In genomic region chr6:20669571-20670314, GRCh38 we compare ENCODE assay signal across 1 cellular context.
TF ChIP-seq lines count a peak whose summit lies in the region.

No MANE protein-coding gene starts in this region.

TF ChIP-seq in K562, 482 proteins besides CTCF, POLR2A, EP300 and RAD21 (continued from another document):
- TF ChIP-seq TEAD4 (IDR thresholded peaks at IDR 0.05; ENCODE audit: low read length) (peak; percentile 14; the same call in 1 of the 2 replicates), TEAD4 (CRISPR knock-in tag; IDR thresholded peaks at IDR 0.05; ENCODE audit: borderline replicate concordance) (no peak), SRSF1 (IDR thresholded peaks at IDR 0.05; ENCODE audit: low read depth, low read length) (no peak), ESRRA (IDR thresholded peaks at IDR 0.05; ENCODE audit: borderline replicate concordance, low read depth) (no peak), ELF2 (CRISPR knock-in tag; IDR thresholded peaks at IDR 0.05) (no peak), MCM7 (IDR thresholded peaks at IDR 0.05) (no peak), ARID1B (IDR thresholded peaks at IDR 0.05) (peak; percentile 42), SPI1 (IDR thresholded peaks at IDR 0.05; ENCODE audit: borderline replicate concordance, low read depth, low read length) (peak; percentile 96), SNIP1 (IDR thresholded peaks at IDR 0.05; ENCODE audit: low read depth) (no peak), TGIF2 (CRISPR knock-in tag; IDR thresholded peaks at IDR 0.05) (no peak), ZBTB33 (CRISPR knock-in tag; IDR thresholded peaks at IDR 0.05) (peak; percentile 32; the same call in 1 of the 2 replicates), RCOR1 (IDR thresholded peaks at IDR 0.05; ENCODE audit: borderline replicate concordance in 1 of 2, low read depth in 2 of 2, low read length in 2 of 2) (peak in 1 of 2 experiments; percentile 50; a peak in 1 of 4 replicates), JUND (IDR thresholded peaks at IDR 0.05; ENCODE audit: borderline replicate concordance, low read depth, low read length) (peak; percentile 21; the same call in 1 of the 2 replicates), JUND (tag; IDR thresholded peaks at IDR 0.05; ENCODE audit: borderline replicate concordance, low read depth, low read length) (no peak), HMBOX1 (IDR thresholded peaks at IDR 0.05) (peak; percentile 88), ZNF644 (tag; IDR thresholded peaks at IDR 0.05; ENCODE audit: low read depth) (no peak), ZNF764 (CRISPR knock-in tag; IDR thresholded peaks at IDR 0.05; ENCODE audit: low read depth) (no peak), SREBF1 (IDR thresholded peaks at IDR 0.05; ENCODE audit: borderline replicate concordance, low read depth, low read length) (no peak), TCF3 (CRISPR knock-in tag; IDR thresholded peaks at IDR 0.05) (0 out of 2 replicates have a peak, but pooled peaks have one; percentile 14), CXXC5 (CRISPR knock-in tag; IDR thresholded peaks at IDR 0.05) (no peak), CHD4 (IDR thresholded peaks at IDR 0.05; ENCODE audit: insufficient read depth, insufficient replicate concordance, low read depth, low read length, poor library complexity, severe bottlenecking) (no peak), ZNF766 (CRISPR knock-in tag; conservative IDR thresholded peaks at IDR 0.05) (0 out of 2 replicates have a peak, but pooled peaks have one; percentile 43), PATZ1 (CRISPR knock-in tag; IDR thresholded peaks at IDR 0.05; ENCODE audit: borderline replicate concordance) (no peak), ZNF507 (tag; conservative IDR thresholded peaks at IDR 0.05) (no peak), ELF1 (tag; IDR thresholded peaks at IDR 0.05) (peak; percentile 26; the same call in 1 of the 2 replicates), HDAC2 (IDR thresholded peaks at IDR 0.05) (no peak), ZNF436 (CRISPR knock-in tag; IDR thresholded peaks at IDR 0.05) (no peak), PTRF (tag; IDR thresholded peaks at IDR 0.05) (no peak), SMAD4 (CRISPR knock-in tag; conservative IDR thresholded peaks at IDR 0.05) (no peak), FOSL1 (tag; conservative IDR thresholded peaks at IDR 0.05) (peak; percentile 34; the same call in 1 of the 2 replicates)
- TF ChIP-seq, protein P1, sequence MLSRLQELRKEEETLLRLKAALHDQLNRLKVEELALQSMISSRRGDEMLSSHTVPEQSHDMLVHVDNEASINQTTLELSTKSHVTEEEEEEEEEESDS (CRISPR knock-in tag; IDR thresholded peaks at IDR 0.05), result no peak
- TF ChIP-seq, protein P2, sequence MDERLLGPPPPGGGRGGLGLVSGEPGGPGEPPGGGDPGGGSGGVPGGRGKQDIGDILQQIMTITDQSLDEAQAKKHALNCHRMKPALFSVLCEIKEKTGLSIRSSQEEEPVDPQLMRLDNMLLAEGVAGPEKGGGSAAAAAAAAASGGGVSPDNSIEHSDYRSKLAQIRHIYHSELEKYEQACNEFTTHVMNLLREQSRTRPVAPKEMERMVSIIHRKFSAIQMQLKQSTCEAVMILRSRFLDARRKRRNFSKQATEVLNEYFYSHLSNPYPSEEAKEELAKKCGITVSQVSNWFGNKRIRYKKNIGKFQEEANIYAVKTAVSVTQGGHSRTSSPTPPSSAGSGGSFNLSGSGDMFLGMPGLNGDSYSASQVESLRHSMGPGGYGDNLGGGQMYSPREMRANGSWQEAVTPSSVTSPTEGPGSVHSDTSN (CRISPR knock-in tag; IDR thresholded peaks at IDR 0.05; ENCODE audit: low read depth), result no peak
- TF ChIP-seq, protein P2 (tag; conservative IDR thresholded peaks at IDR 0.05; ENCODE audit: low read depth), result no peak
- TF ChIP-seq, protein P3, sequence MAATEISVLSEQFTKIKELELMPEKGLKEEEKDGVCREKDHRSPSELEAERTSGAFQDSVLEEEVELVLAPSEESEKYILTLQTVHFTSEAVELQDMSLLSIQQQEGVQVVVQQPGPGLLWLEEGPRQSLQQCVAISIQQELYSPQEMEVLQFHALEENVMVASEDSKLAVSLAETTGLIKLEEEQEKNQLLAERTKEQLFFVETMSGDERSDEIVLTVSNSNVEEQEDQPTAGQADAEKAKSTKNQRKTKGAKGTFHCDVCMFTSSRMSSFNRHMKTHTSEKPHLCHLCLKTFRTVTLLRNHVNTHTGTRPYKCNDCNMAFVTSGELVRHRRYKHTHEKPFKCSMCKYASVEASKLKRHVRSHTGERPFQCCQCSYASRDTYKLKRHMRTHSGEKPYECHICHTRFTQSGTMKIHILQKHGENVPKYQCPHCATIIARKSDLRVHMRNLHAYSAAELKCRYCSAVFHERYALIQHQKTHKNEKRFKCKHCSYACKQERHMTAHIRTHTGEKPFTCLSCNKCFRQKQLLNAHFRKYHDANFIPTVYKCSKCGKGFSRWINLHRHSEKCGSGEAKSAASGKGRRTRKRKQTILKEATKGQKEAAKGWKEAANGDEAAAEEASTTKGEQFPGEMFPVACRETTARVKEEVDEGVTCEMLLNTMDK (IDR thresholded peaks at IDR 0.05; ENCODE audit: borderline replicate concordance, insufficient read depth, low read depth, low read length, poor library complexity, severe bottlenecking), result no peak
- TF ChIP-seq, protein P4, sequence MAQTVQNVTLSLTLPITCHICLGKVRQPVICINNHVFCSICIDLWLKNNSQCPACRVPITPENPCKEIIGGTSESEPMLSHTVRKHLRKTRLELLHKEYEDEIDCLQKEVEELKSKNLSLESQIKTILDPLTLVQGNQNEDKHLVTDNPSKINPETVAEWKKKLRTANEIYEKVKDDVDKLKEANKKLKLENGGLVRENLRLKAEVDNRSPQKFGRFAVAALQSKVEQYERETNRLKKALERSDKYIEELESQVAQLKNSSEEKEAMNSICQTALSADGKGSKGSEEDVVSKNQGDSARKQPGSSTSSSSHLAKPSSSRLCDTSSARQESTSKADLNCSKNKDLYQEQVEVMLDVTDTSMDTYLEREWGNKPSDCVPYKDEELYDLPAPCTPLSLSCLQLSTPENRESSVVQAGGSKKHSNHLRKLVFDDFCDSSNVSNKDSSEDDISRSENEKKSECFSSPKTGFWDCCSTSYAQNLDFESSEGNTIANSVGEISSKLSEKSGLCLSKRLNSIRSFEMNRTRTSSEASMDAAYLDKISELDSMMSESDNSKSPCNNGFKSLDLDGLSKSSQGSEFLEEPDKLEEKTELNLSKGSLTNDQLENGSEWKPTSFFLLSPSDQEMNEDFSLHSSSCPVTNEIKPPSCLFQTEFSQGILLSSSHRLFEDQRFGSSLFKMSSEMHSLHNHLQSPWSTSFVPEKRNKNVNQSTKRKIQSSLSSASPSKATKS (CRISPR knock-in tag; IDR thresholded peaks at IDR 0.05), result no peak
